ENCODE assay signal across 8 cellular contexts in the genomic region with DNA sequence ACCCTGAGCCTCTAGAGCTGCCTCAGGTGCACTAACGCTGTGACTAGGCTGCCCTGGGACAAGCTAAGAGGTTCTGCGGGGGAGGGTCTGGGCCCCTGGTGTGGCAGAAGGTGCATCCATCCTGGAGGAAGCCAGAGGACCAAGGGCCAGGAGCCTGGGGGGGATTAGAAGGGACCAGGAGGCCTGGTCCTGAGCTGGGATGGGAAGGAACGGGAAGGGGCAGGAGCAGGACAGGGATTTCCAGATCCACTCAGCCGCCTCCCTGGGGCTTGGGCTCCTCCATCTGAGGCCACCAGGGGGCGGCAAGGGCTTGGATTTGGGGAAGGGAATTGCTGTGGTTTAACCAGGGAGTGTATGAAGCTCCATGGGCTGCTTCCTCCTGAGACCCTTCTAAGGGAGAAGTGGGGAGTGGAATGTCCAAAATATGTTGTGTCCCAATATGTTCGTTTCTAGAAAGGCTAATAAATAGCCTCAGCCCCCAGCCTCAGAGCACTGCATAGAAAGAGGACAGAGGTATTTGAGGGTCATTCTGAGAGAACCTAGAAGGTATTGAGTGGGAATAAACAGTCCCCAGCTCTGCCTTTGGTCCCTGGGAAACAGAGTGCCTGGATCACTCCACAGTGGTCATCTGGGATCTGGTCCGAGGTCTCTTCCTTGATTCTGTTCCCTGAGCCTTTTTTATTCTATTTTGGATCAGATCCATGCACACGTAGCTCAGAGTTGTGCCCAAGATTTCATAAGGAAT. TPM values are rescaled to one million over a fixed set of nuclear protein-coding genes. Genes with fewer than 3 reads are reported as not detected.
DNase-seq lines count a peak whose midpoint lies in the region; ATAC-seq and TF ChIP-seq lines count a peak whose summit lies in the region.

No MANE protein-coding gene starts in this region.

- peak; percentile 2 for DNase-seq in NCI-H345 (lab: John Stamatoyannopoulos, UW)
- no peak for DNase-seq in NCI-H345 treated with DMSO at 0.1 percent for 48 hours (lab: John Stamatoyannopoulos, UW; ENCODE audit: unreplicated experiment)
- DNase-seq in NAMALWA (ENCODE audit: low spot score) = peak; percentile 40
- DNase-seq in activated B cell treated with CpG ODN at 0.5 μM for 24 hours = no peak
- peak; percentile 81 for DNase-seq in neural progenitor cell (ENCODE audit: low spot score)
- no peak for DNase-seq in dedifferentiated amniotic fluid mesenchymal stem cell (ENCODE audit: extremely low spot score)

- no peaks in the 10 kb centered on the region for H3F3A ChIP-seq in neural progenitor cell (ENCODE audit: low read depth)

- H3K9me3 ChIP-seq in neural progenitor cell (ENCODE audit: low read depth) = no peaks in the 10 kb centered on the region

- no peak overlapping the region for H3K9ac ChIP-seq in neural progenitor cell

- TF ChIP-seq CTCF in activated B cell treated with CpG ODN at 0.5 μM for 24 hours (IDR thresholded peaks at IDR 0.05) = peak; percentile 20
- TF ChIP-seq CTCF in neural progenitor cell (IDR thresholded peaks at IDR 0.05) = peak; percentile 87

- H3K27ac Mint-ChIP-seq in activated B cell treated with CpG ODN at 0.5 μM for 24 hours (no peak overlapping the region), neural progenitor cell (no peak overlapping the region)

- no peaks in the 10 kb centered on the region for H3K36me3 ChIP-seq in neural progenitor cell

- H3K27me3 ChIP-seq in neural progenitor cell = peaks cover 100% of the 10 kb centered on the region

- POLR2A ChIA-PET in activated B cell treated with CpG ODN at 0.5 μM for 24 hours (lab: Charles Lee) = no interaction called here

- no peak overlapping the region for H3K4me2 ChIP-seq in neural progenitor cell

- H3K4me3 Mint-ChIP-seq in activated B cell treated with CpG ODN at 0.5 μM for 24 hours (no peak overlapping the region), neural progenitor cell (no peak overlapping the region)

- H3K27ac ChIP-seq in neural progenitor cell = no peak overlapping the region

- H3K4me3 ChIP-seq in neural progenitor cell = no peak overlapping the region

- H2AFZ ChIP-seq in neural progenitor cell (replicated peaks) = no peak overlapping the region

- H3K36me3 Mint-ChIP-seq in activated B cell treated with CpG ODN at 0.5 μM for 24 hours (ENCODE audit: low read depth) (no peaks in the 10 kb centered on the region), neural progenitor cell (no peaks in the 10 kb centered on the region)

- peak; percentile 62 for ATAC-seq in activated B cell treated with CpG ODN at 0.5 μM for 24 hours (ENCODE audit: low read depth)
- peak; percentile 65 for ATAC-seq in esophagus mucosa
- no peak for ATAC-seq in GM21360 (IDR thresholded peaks at IDR 0.05; ENCODE audit: unreplicated experiment)

- peaks cover 2% of the 10 kb centered on the region for H3K27me3 Mint-ChIP-seq in activated B cell treated with CpG ODN at 0.5 μM for 24 hours
- H3K27me3 Mint-ChIP-seq in neural progenitor cell (ENCODE audit: insufficient read depth, low read depth) = peaks cover 2% of the 10 kb centered on the region

- no peaks in the 10 kb centered on the region for H3K4me1 ChIP-seq in neural progenitor cell

- no peaks in the 10 kb centered on the region for H4K20me1 ChIP-seq in neural progenitor cell (ENCODE audit: low read depth)

- CTCF ChIA-PET in activated B cell treated with CpG ODN at 0.5 μM for 24 hours (lab: Charles Lee) = interaction anchor here (0.7 to 2.6 kb wide), 11 partner anchors 11 to 208 kb away, joined by 3 to 31 read pairs (median 5); partner anchors contain the start of genes PRAME and ZNF280B

- no peaks in the 10 kb centered on the region for H3K79me2 ChIP-seq in neural progenitor cell (ENCODE audit: low read depth)

- H3K4me1 Mint-ChIP-seq in activated B cell treated with CpG ODN at 0.5 μM for 24 hours (peaks cover 12% of the 10 kb centered on the region), neural progenitor cell (peaks cover 2% of the 10 kb centered on the region)

- H3K9me3 Mint-ChIP-seq in activated B cell treated with CpG ODN at 0.5 μM for 24 hours (no peaks in the 10 kb centered on the region), neural progenitor cell (no peaks in the 10 kb centered on the region)

- intact Hi-C loops in activated B cell treated with CpG ODN at 0.5 μM for 24 hours (cut with micrococcal nuclease) = loop anchor here (2.0 kb wide), 1 partner anchor 146 kb away; no protein-coding TSS in a partner anchor

RNA-seq across cellular contexts. Expression of gene PRAME, which starts 17.4 kb away (rescaled TPM):
- total RNA-seq in activated B cell treated with CpG ODN at 0.5 μM for 24 hours (0.12 TPM in 1 of 2 replicates, not detected in the other), esophagus mucosa (not detected), neural progenitor cell (ENCODE audit: low replicate concordance) (not detected in 2 replicates)

RNA-seq across cellular contexts. Expression of gene ZNF280A, which starts 56.3 kb away (rescaled TPM):
- total RNA-seq in activated B cell treated with CpG ODN at 0.5 μM for 24 hours = not detected in 2 replicates
- total RNA-seq in esophagus mucosa = not detected
- 2.4 and 3.7 TPM in 2 replicates for total RNA-seq in neural progenitor cell (ENCODE audit: low replicate concordance)

Comparison
In these comparisons a context has a peak if more than half of its experiments do, and no peak if none do; other contexts are left out.
1. DNase-seq: peak in NCI-H345 (single experiment), NAMALWA (single experiment) and neural progenitor cell (single experiment); none in NCI-H345 treated with DMSO at 0.1 percent for 48 hours (single experiment), activated B cell treated with CpG ODN at 0.5 μM for 24 hours (single experiment) and dedifferentiated amniotic fluid mesenchymal stem cell (single experiment).